8 cellular contexts compared by ENCODE assay signal in genomic region chr1:205321109-205321958, GRCh38. TPM values are rescaled to one million over a fixed set of nuclear protein-coding genes. Genes with fewer than 3 reads are reported as not detected.
DNase-seq lines count a peak whose midpoint lies in the region; ATAC-seq, FAIRE-seq and TF ChIP-seq lines count a peak whose summit lies in the region.

TSS of gene NUAK2 (minus strand) at chr1:205321745. CDS start at chr1:205321628, 117 bp downstream.

- H3K9me1 ChIP-seq in keratinocyte (ENCODE audit: control insufficient read depth, extremely low read depth, insufficient read depth, low read length) = no peaks in the 10 kb centered on the region

- H3K4me3 ChIP-seq in AG09309 (ENCODE audit: control insufficient read depth, low read depth, low read length) (peak within 1 kb of the TSS; percentile 67), H7 (ENCODE audit: insufficient read depth, low read depth, low read length) (peak within 1 kb of the TSS; percentile 93), keratinocyte (ENCODE audit: control insufficient read depth in 2 of 3, extremely low read depth in 1 of 3, insufficient read depth in 2 of 3, low read depth in 1 of 3, low read length in 3 of 3) (peak within 1 kb of the TSS; percentile 91 to 99 (median 97))

- H3K9ac ChIP-seq in keratinocyte (ENCODE audit: control insufficient read depth, extremely low read depth, insufficient read depth, low read length) = peak within 1 kb of the TSS; percentile 89

- intact Hi-C loops in activated CD4-positive, alpha-beta T cell treated with anti-CD3 and anti-CD28 coated beads for 36 hours (cut with DNase I, micrococcal nuclease) = loop anchor here (1.0 to 5.0 kb wide), 5 partner anchors 33 to 199 kb away; partner anchors contain the start of gene DSTYK (in 1 of the 2)

- H3K27me3 ChIP-seq in H7 (ENCODE audit: control insufficient read depth, insufficient read depth, low read length) (peaks cover 6% of the 10 kb centered on the region; the same call in 1 of the 2 replicates), keratinocyte (ENCODE audit: control insufficient read depth, extremely low read depth, insufficient read depth, low read length) (no peaks in the 10 kb centered on the region)

- no peak for FAIRE-seq in keratinocyte (lab: Jason Lieb, UNC)

- peak within 1 kb of the TSS; percentile 88 for H3K4me3 Mint-ChIP-seq in activated CD4-positive, alpha-beta T cell treated with anti-CD3 and anti-CD28 coated beads for 36 hours
- H3K4me3 Mint-ChIP-seq in chondrocyte (ENCODE audit: unreplicated experiment) = peak within 1 kb of the TSS; percentile 94

- H3K36me3 ChIP-seq in H7 (replicated peaks; ENCODE audit: control insufficient read depth, insufficient read depth, low read length) (no peaks in the 10 kb centered on the region; the same call in 1 of the 2 replicates), keratinocyte (ENCODE audit: control insufficient read depth in 2 of 2, extremely low read depth in 1 of 2, insufficient read depth in 2 of 2, low read length in 2 of 2) (no peaks in the 10 kb centered on the region)

- DNase-seq in AG09309 (ENCODE audit: low read depth) (peak; percentile 46), H7 (peak; percentile 99), NCI-H226 (peak; percentile 95), chondrocyte (ENCODE audit: low spot score) (no peak), keratinocyte (ENCODE audit: low read depth, low spot score) (no peak)
- DNase-seq in activated CD4-positive, alpha-beta T cell treated with anti-CD3 and anti-CD28 coated beads for 36 hours = peak; percentile 90
- DNase-seq in stimulated activated CD4-positive, alpha-beta T cell treated with anti-CD3 and anti-CD28 coated beads, Interleukin-12 subunit alpha, Interleukin-12 subunit beta, amount 100 ng/mL, for 4 hours = peak; percentile 84

- peak; percentile 33 for TF ChIP-seq CTCF in AG09309 (IDR thresholded peaks at IDR 0.05; ENCODE audit: control insufficient read depth, insufficient read depth, low read depth, low read length, missing control alignments)
- TF ChIP-seq CTCF in chondrocyte (IDR thresholded peaks at IDR 0.05) = peak; percentile 74
- TF ChIP-seq CTCF in keratinocyte (optimal IDR thresholded peaks at IDR 0.05 in 1 of 3, IDR thresholded peaks at IDR 0.05 in 1 of 3, conservative IDR thresholded peaks at IDR 0.05 in 1 of 3; ENCODE audit: extremely low read depth in 1 of 3, insufficient read depth in 2 of 3, low read length in 3 of 3) = peak; percentile 17 to 53 (median 42)

- peak within 1 kb of the TSS; percentile 81 for H3K27ac ChIP-seq in keratinocyte (ENCODE audit: control insufficient read depth, insufficient read depth, low read length)

- H3K4me2 ChIP-seq in keratinocyte (ENCODE audit: control insufficient read depth, extremely low read depth, insufficient read depth, low read depth, low read length) = peak within 1 kb of the TSS; percentile 97

- no peaks in the 10 kb centered on the region for H3K36me3 Mint-ChIP-seq in activated CD4-positive, alpha-beta T cell treated with anti-CD3 and anti-CD28 coated beads for 36 hours (ENCODE audit: low read depth)
- peaks cover 2% of the 10 kb centered on the region for H3K36me3 Mint-ChIP-seq in chondrocyte (ENCODE audit: low read depth)

- POLR2A ChIA-PET in activated CD4-positive, alpha-beta T cell treated with anti-CD3 and anti-CD28 coated beads for 36 hours (lab: Charles Lee) = interaction anchor here (1.2 kb wide), 1 partner anchor 33 kb away, joined by 3 read pairs; no protein-coding TSS in a partner anchor

- peaks cover 6% of the 10 kb centered on the region for H4K20me1 ChIP-seq in keratinocyte (ENCODE audit: control insufficient read depth, extremely low read depth, insufficient read depth, low read length)

- CTCF ChIA-PET in activated CD4-positive, alpha-beta T cell treated with anti-CD3 and anti-CD28 coated beads for 36 hours (lab: Charles Lee) = interaction anchor here (0.6 to 17.6 kb wide), 18 partner anchors 9 to 440 kb away, joined by 3 to 760 read pairs (median 3); no protein-coding TSS in a partner anchor

- peaks cover 45% of the 10 kb centered on the region for H3K4me1 ChIP-seq in keratinocyte (ENCODE audit: control insufficient read depth, extremely low read depth, insufficient read depth, low read length)

- peak within 1 kb of the TSS; percentile 90 for H3K27ac Mint-ChIP-seq in activated CD4-positive, alpha-beta T cell treated with anti-CD3 and anti-CD28 coated beads for 36 hours
- peak within 1 kb of the TSS; percentile 83 for H3K27ac Mint-ChIP-seq in chondrocyte (ENCODE audit: unreplicated experiment)

- H2AFZ ChIP-seq in keratinocyte (ENCODE audit: control insufficient read depth, low read length) = peak within 1 kb of the TSS; percentile 76

- no peaks in the 10 kb centered on the region for H3K9me3 ChIP-seq in keratinocyte (ENCODE audit: control insufficient read depth, low read depth, low read length)

- ATAC-seq in activated CD4-positive, alpha-beta T cell treated with anti-CD3 and anti-CD28 coated beads for 36 hours = peak; percentile 85
- no peak for ATAC-seq in HG02970 (IDR thresholded peaks at IDR 0.05; ENCODE audit: low FRiP score, unreplicated experiment)

- no peaks in the 10 kb centered on the region for H3K9me3 Mint-ChIP-seq in activated CD4-positive, alpha-beta T cell treated with anti-CD3 and anti-CD28 coated beads for 36 hours (ENCODE audit: low read depth)
- H3K9me3 Mint-ChIP-seq in chondrocyte (ENCODE audit: low read depth) = no peaks in the 10 kb centered on the region

- H3K79me2 ChIP-seq in keratinocyte (ENCODE audit: control insufficient read depth, insufficient read depth, low read length) = peaks cover 48% of the 10 kb centered on the region

- H3K4me1 Mint-ChIP-seq in activated CD4-positive, alpha-beta T cell treated with anti-CD3 and anti-CD28 coated beads for 36 hours = peaks cover 66% of the 10 kb centered on the region
- H3K4me1 Mint-ChIP-seq in chondrocyte (ENCODE audit: low read depth) = peaks cover 60% of the 10 kb centered on the region

- dilution Hi-C loops in keratinocyte (cut with MboI; ENCODE audit: extremely low pct_ligation_motif_present, low sequenced_read_pairs) = no loop called here

- no peaks in the 10 kb centered on the region for H3K27me3 Mint-ChIP-seq in activated CD4-positive, alpha-beta T cell treated with anti-CD3 and anti-CD28 coated beads for 36 hours
- peaks cover 4% of the 10 kb centered on the region for H3K27me3 Mint-ChIP-seq in chondrocyte (ENCODE audit: low read depth)

RNA-seq across cellular contexts. Expression of gene NUAK2, which starts in this region (rescaled TPM):
- total RNA-seq in H7 (2014; rRNA removed; shearing (Covaris generic)) = 9.2 and 9.8 TPM in 2 replicates
- 1 to 10 TPM; 2.3 to 2.7 TPM for total RNA-seq in activated CD4-positive, alpha-beta T cell treated with anti-CD3 and anti-CD28 coated beads for 36 hours
- 1.7 to 3.3 TPM (median 3.3 TPM) in 3 replicates for total RNA-seq in chondrocyte
- polyA plus RNA-seq in keratinocyte = 2.8 to 5.9 TPM (median 3.9 TPM) in 3 replicates
- polyA plus RNA-seq in keratinocyte (2011; ENCODE audit: low read depth) = 2.9 TPM
- 3.0 TPM in 2 replicates for polyA plus RNA-seq in keratinocyte (2011; cell fraction: cytosol; rRNA removed)
- 7.9 and 8.2 TPM in 2 replicates for polyA plus RNA-seq in keratinocyte (2011; cell fraction: nucleus; rRNA removed)
- polyA plus RNA-seq in keratinocyte (2012; ENCODE audit: low replicate concordance) = 5.4 and 7.6 TPM in 2 replicates
- polyA minus RNA-seq in keratinocyte = 4.1 to 8.7 TPM (median 4.3 TPM) in 3 replicates
- polyA minus RNA-seq in keratinocyte (2011; cell fraction: cytosol; rRNA and poly(A)+ RNA removed) = 5.8 TPM
- polyA minus RNA-seq in keratinocyte (2011; cell fraction: nucleus; rRNA and poly(A)+ RNA removed) = 9.7 and 12.9 TPM in 2 replicates

Comparison
In these comparisons a context has a peak if more than half of its experiments do, and no peak if none do; other contexts are left out.
1. DNase-seq: peak in AG09309 (single experiment), H7 (single experiment), NCI-H226 (single experiment), activated CD4-positive, alpha-beta T cell treated with anti-CD3 and anti-CD28 coated beads for 36 hours (single experiment) and stimulated activated CD4-positive, alpha-beta T cell treated with anti-CD3 and anti-CD28 coated beads, Interleukin-12 subunit alpha, Interleukin-12 subunit beta, amount 100 ng/mL, for 4 hours (single experiment); none in chondrocyte (single experiment) and keratinocyte (single experiment).
2. Peak in every context shown above with its lines, with median percentiles within 50 percentile points of each other: H3K4me3 ChIP-seq and CTCF ChIP-seq.